ENCODE assay signal across 13 cellular contexts in genomic region chr1:42240964-42241755, GRCh38.
A peak's percentile ranks its signal among the peaks of the same experiment; 100 is the strongest.
DNase-seq lines count a peak whose midpoint lies in the region; TF ChIP-seq lines count a peak whose summit lies in the region.
"Had no signal": no experiment of that assay in that cellular context is flagged by ENCODE, and none has a peak within 500 bp of the region (broad histone marks: within the 10 kb centered on the region; RNA-seq: fewer than 3 reads in every experiment).

No MANE protein-coding gene starts in this region.

- TF ChIP-seq CTCF in GM12865 (IDR thresholded peaks at IDR 0.05; ENCODE audit: insufficient read depth, low read depth, low read length, missing control alignments) (no peak), brain microvascular endothelial cell (IDR thresholded peaks at IDR 0.05; ENCODE audit: low read depth, low read length, missing control alignments) (peak; percentile 5), ascending aorta (IDR thresholded peaks at IDR 0.05) (no peak)

- peak overlapping the region in 1 of 2 experiments; percentile 63 for H2BK12ac ChIP-seq in mesenchymal stem cell (ENCODE audit: low read length in 2 of 2)

- H4K91ac ChIP-seq in mesenchymal stem cell (ENCODE audit: low read length): no peak overlapping the region

- intact Hi-C loops in ascending aorta (cut with DNase I): no loop called here

- H3K27ac ChIP-seq in brain microvascular endothelial cell (no peak overlapping the region), mesenchymal stem cell (ENCODE audit: low read length, poor library complexity, severe bottlenecking) (no peak overlapping the region), ascending aorta (no peak overlapping the region), substantia nigra (ENCODE audit: low read depth, low read length, poor library complexity, severe bottlenecking) (no peak overlapping the region)
- H3K27ac ChIP-seq: psoas muscle had no signal

- H4K8ac ChIP-seq in mesenchymal stem cell (ENCODE audit: low read length): no peak overlapping the region

- H3K4me3 ChIP-seq in GM12865 (ENCODE audit: low read depth, low read length): no peak overlapping the region
- H3K4me3 ChIP-seq in brain microvascular endothelial cell (ENCODE audit: low read depth, low read length): no peak overlapping the region
- H3K4me3 ChIP-seq in mesenchymal stem cell (ENCODE audit: insufficient read depth in 1 of 2, low read depth in 1 of 2, low read length in 2 of 2): no peak overlapping the region
- H3K4me3 ChIP-seq in ascending aorta: no peak overlapping the region
- H3K4me3 ChIP-seq: psoas muscle had no signal

- H3K4me1 ChIP-seq in mesenchymal stem cell (ENCODE audit: control insufficient read depth, insufficient read depth, low read depth, low read length) (peaks cover 6% of the 10 kb centered on the region), ascending aorta (no peaks in the 10 kb centered on the region)

- H3K23ac ChIP-seq in mesenchymal stem cell (ENCODE audit: low read length in 2 of 2): peak overlapping the region in 1 of 2 experiments; percentile 97

- no peak overlapping the region for H2BK15ac ChIP-seq in mesenchymal stem cell (ENCODE audit: low read depth, poor library complexity, severe bottlenecking)

- H3K9me3 ChIP-seq in mesenchymal stem cell (ENCODE audit: control insufficient read depth, low read length): peaks cover 18% of the 10 kb centered on the region
- peaks cover 0 to 19% of the 10 kb centered on the region in 2 donors for H3K9me3 ChIP-seq in ascending aorta

- no peaks in the 10 kb centered on the region for H3K27me3 ChIP-seq in brain microvascular endothelial cell (replicated peaks)
- H3K27me3 ChIP-seq in mesenchymal stem cell (ENCODE audit: control insufficient read depth in 1 of 2, insufficient read depth in 1 of 2, low read length in 2 of 2): no peaks in the 10 kb centered on the region
- no peaks in the 10 kb centered on the region for H3K27me3 ChIP-seq in ascending aorta

- H3K36me3 ChIP-seq in brain microvascular endothelial cell (replicated peaks) (no peaks in the 10 kb centered on the region), mesenchymal stem cell (ENCODE audit: control insufficient read depth in 1 of 2, insufficient read depth in 2 of 2, low read depth in 1 of 2, low read length in 2 of 2) (peaks cover 7 to 11% of the 10 kb centered on the region in 2 experiments), ascending aorta (no peaks in the 10 kb centered on the region)

- H3K4ac ChIP-seq in mesenchymal stem cell (ENCODE audit: low read depth in 1 of 2, low read length in 2 of 2): no peak overlapping the region

- in situ Hi-C loops in brain microvascular endothelial cell (cut with HindIII; ENCODE audit: low pct_ligation_motif_present, low sequenced_read_pairs): no loop called here

- DNase-seq in AG08395 (ENCODE audit: low spot score) (peak; percentile 7), GM12865 (ENCODE audit: low read depth) (peak; percentile 16), brain microvascular endothelial cell (peak; percentile 16), mesenchymal stem cell (peak; percentile 23), ascending aorta (ENCODE audit: low spot score in 2 of 2) (no peak), NCI-H2196 (lab: John Stamatoyannopoulos, UW; ENCODE audit: unreplicated experiment) (no peak), substantia nigra (lab: John Stamatoyannopoulos, UW) (no peak), middle frontal gyrus (ENCODE audit: extremely low spot score, low spot score) (no peak)
- DNase-seq: activated naive CD4-positive, alpha-beta T cell; NCI-H2171 treated with DMSO at 0.1 percent for 48 hours; psoas muscle; stimulated activated CD4-positive, alpha-beta T cell treated with anti-CD3 and anti-CD28 coated beads, Interleukin-1b, Interleukin-23, amount 100 ng/mL, for 48 hours; stimulated activated CD8-positive, alpha-beta memory T cell treated with anti-CD3 and anti-CD28 coated beads, Interleukin-4, amount 100 ng/mL, for 48 hours had no signal

- H3K79me1 ChIP-seq in mesenchymal stem cell (replicated peaks; ENCODE audit: low read length, poor library complexity, severe bottlenecking): peaks cover 23% of the 10 kb centered on the region

- H3K4me2 ChIP-seq in mesenchymal stem cell (ENCODE audit: low read length, poor library complexity, severe bottlenecking): no peak overlapping the region

- no peak overlapping the region for H2AFZ ChIP-seq in mesenchymal stem cell (ENCODE audit: low read depth, low read length)

- H3K14ac ChIP-seq in mesenchymal stem cell (ENCODE audit: low read length in 2 of 2): peak overlapping the region in 1 of 2 experiments; percentile 41

- H2AK5ac ChIP-seq in mesenchymal stem cell (ENCODE audit: low read length, severe bottlenecking): no peak overlapping the region

- H3K9ac ChIP-seq in mesenchymal stem cell (ENCODE audit: low read length): no peak overlapping the region

- WGBS in mesenchymal stem cell: 93% methylated on average over 4 of the region's 5 CpGs

- no peak overlapping the region for H2BK120ac ChIP-seq in mesenchymal stem cell (ENCODE audit: low read depth, low read length)

- no peak overlapping the region for H2BK5ac ChIP-seq in mesenchymal stem cell (ENCODE audit: low read depth, low read length, poor library complexity, severe bottlenecking)

- H3K18ac ChIP-seq in mesenchymal stem cell (ENCODE audit: low read depth in 1 of 2, low read length in 2 of 2): no peak overlapping the region

Comparison
In these comparisons a context has a peak if more than half of its experiments do, and no peak if none do; other contexts are left out.
1. DNase-seq: peak in AG08395 (single experiment), GM12865 (single experiment), brain microvascular endothelial cell (single experiment) and mesenchymal stem cell (single experiment); none in ascending aorta (0 of 2), NCI-H2196 (single experiment), substantia nigra (0 of 49) and middle frontal gyrus (single experiment).